Comparison of ENCODE assay signal across 17 cellular contexts in genomic region chr6:109580519-109580918, GRCh38.
A peak's percentile ranks its signal among the peaks of the same experiment; 100 is the strongest.
DNase-seq lines count a peak whose midpoint lies in the region; ATAC-seq and TF ChIP-seq lines count a peak whose summit lies in the region.
"Had no signal": no experiment of that assay in that cellular context is flagged by ENCODE, and none has a peak within 500 bp of the region (broad histone marks: within the 10 kb centered on the region; RNA-seq: fewer than 3 reads in every experiment).

No MANE protein-coding gene starts in this region.

- DNase-seq in Daoy (ENCODE audit: low read depth): peak; percentile 60
- peak; percentile 1 for DNase-seq in NCI-H69 (lab: John Stamatoyannopoulos, UW)
- peak; percentile 8 for DNase-seq in dedifferentiated amniotic fluid mesenchymal stem cell (ENCODE audit: extremely low spot score)
- peak; percentile 45 for DNase-seq in iPS-NIHi7 (ENCODE audit: extremely low spot score)
- DNase-seq in dorsolateral prefrontal cortex: no peak
- DNase-seq: activated gamma-delta T cell; DMS53; effector CD4-positive, alpha-beta T cell; Kasumi-1; natural killer cell; NCI-H1930; NCI-H510A had no signal

- no peak overlapping the region for H3K4me3 ChIP-seq in dorsolateral prefrontal cortex
- H3K4me3 ChIP-seq: A549 had no signal

- intact Hi-C loops in dorsolateral prefrontal cortex (cut with DNase I): no loop called here

- ATAC-seq in HG03095 (IDR thresholded peaks at IDR 0.05; ENCODE audit: unreplicated experiment): no peak
- no peak for ATAC-seq in GM19455 (IDR thresholded peaks at IDR 0.05; ENCODE audit: unreplicated experiment)
- no peak for ATAC-seq in GM18520 (IDR thresholded peaks at IDR 0.05; ENCODE audit: unreplicated experiment)
- ATAC-seq: A549, foreskin keratinocyte, natural killer cell had no signal

- no peak overlapping the region for H3K27ac ChIP-seq in dorsolateral prefrontal cortex
- H3K27ac ChIP-seq: A549, foreskin keratinocyte had no signal

- no peaks in the 10 kb centered on the region for H3K27me3 ChIP-seq in dorsolateral prefrontal cortex

- TF ChIP-seq CTCF in dorsolateral prefrontal cortex (IDR thresholded peaks at IDR 0.05 in 54 of 56, conservative IDR thresholded peaks at IDR 0.05 in 2 of 56; ENCODE audit: low read depth in 1 of 56, partially characterized antibody in 56 of 56): no peak

Comparison
In these comparisons a context has a peak if more than half of its experiments do, and no peak if none do; other contexts are left out.
1. DNase-seq: peak in Daoy (single experiment), NCI-H69 (single experiment), dedifferentiated amniotic fluid mesenchymal stem cell (single experiment) and iPS-NIHi7 (single experiment); none in dorsolateral prefrontal cortex (0 of 10).